ENCODE assay signal across 8 cellular contexts in the genomic region with DNA sequence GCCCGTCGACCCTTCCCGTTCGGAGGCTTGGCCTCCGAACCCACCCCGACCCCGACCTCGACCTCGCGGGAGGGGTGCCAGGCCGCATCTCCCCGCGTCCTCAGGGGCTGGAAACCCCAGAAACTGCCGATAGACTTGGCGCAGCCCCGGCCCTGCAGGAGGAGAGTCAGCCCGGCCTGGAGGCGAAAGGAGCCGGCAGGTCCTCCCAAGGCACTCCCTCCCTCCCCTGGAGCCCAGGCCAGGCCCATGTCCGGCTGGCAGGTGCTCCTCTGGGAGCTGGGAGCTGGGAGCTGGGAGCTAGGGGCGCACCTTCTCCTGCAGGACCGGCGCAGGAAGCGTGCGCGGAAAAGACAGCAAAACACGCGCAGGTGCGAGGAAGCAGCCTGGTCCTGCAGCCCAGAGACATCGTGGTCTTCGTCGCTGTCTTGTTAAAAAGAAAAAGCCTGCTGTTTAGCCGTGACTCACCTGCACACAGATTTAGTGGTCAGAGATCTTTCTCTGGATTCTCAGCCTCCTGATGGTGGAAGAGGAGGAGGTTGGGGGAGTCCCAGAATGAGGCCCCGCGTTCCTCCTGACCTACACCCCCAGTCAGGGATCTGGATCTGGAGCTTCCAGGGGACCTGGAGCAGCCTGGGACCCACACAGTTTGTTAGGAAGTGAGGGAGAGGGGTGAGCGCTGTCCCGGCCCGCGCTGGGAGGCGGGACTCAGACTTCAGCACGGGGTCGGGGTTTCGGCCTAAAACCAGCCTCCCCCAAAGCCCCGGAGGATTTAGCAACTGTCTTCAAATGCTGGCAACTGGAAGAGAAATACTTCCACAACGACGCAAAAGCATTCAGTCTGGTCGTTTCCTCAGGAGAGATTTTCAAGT. TPM values are rescaled to one million over a fixed set of nuclear protein-coding genes. Genes with fewer than 3 reads are reported as not detected.
A peak's percentile ranks its signal among the peaks of the same experiment; 100 is the strongest.
DNase-seq lines count a peak whose midpoint lies in the region; ATAC-seq and TF ChIP-seq lines count a peak whose summit lies in the region.

No MANE protein-coding gene starts in this region.

- H4K20me1 ChIP-seq in Loucy (ENCODE audit: insufficient read depth, low read length, poor library complexity, severe bottlenecking), result no peaks in the 10 kb centered on the region

- H2AFZ ChIP-seq in Loucy (ENCODE audit: low read length), result peak overlapping the region; percentile 11; the same call in 1 of the 2 replicates

- H3K27ac ChIP-seq in lung (ENCODE audit: low read depth in 1 of 2, low read length in 1 of 2), result peak overlapping the region; percentile 87 to 97
- peak overlapping the region; percentile 85 for H3K27ac ChIP-seq in urinary bladder (ENCODE audit: low read depth)

- H3K9me2 ChIP-seq in Loucy (replicated peaks; ENCODE audit: low read depth, low read length), result no peaks in the 10 kb centered on the region

- H3K4me1 ChIP-seq in Loucy (ENCODE audit: insufficient read depth, low read length, poor library complexity, severe bottlenecking) (peaks cover 79% of the 10 kb centered on the region), lung (ENCODE audit: control insufficient read depth in 2 of 2, insufficient read depth in 2 of 2, low read length in 2 of 2) (peaks cover 2 to 17% of the 10 kb centered on the region in 2 donors), urinary bladder (ENCODE audit: insufficient read depth) (peaks cover 2% of the 10 kb centered on the region)

- TF ChIP-seq CTCF in Loucy (conservative IDR thresholded peaks at IDR 0.05; ENCODE audit: low read length) (no peak), lung (IDR thresholded peaks at IDR 0.05; ENCODE audit: control extremely low read depth, extremely low read depth) (no peak)

- no peaks in the 10 kb centered on the region for H3K9me3 Mint-ChIP-seq in central memory CD8-positive, alpha-beta T cell

- H3K36me3 Mint-ChIP-seq in central memory CD8-positive, alpha-beta T cell (ENCODE audit: insufficient read depth), result peaks cover 28% of the 10 kb centered on the region

- H3K27ac Mint-ChIP-seq in central memory CD8-positive, alpha-beta T cell (ENCODE audit: low read depth), result peak overlapping the region; percentile 65

- H3K27me3 Mint-ChIP-seq in central memory CD8-positive, alpha-beta T cell, result no peaks in the 10 kb centered on the region

- H3K4me1 Mint-ChIP-seq in central memory CD8-positive, alpha-beta T cell, result peaks cover 65% of the 10 kb centered on the region

- ATAC-seq in central memory CD8-positive, alpha-beta T cell (replicated peaks; ENCODE audit: extremely low read depth, poor library complexity, severe bottlenecking), result no peak
- peak; percentile 42 for ATAC-seq in lung (ENCODE audit: insufficient read depth, low FRiP score)
- no peak for ATAC-seq in HG03159 (IDR thresholded peaks at IDR 0.05; ENCODE audit: unreplicated experiment)
- no peak for ATAC-seq in GM18861 (IDR thresholded peaks at IDR 0.05; ENCODE audit: unreplicated experiment)

- H3K4me3 Mint-ChIP-seq in central memory CD8-positive, alpha-beta T cell, result peak overlapping the region; percentile 64

- DNase-seq in DMS53 treated with DMSO at 0.1 percent for 48 hours (lab: John Stamatoyannopoulos, UW; ENCODE audit: unreplicated experiment) (peak; percentile 64), lung (ENCODE audit: low spot score) (peak; percentile 49)
- DNase-seq in central memory CD8-positive, alpha-beta T cell (ENCODE audit: low spot score in 2 of 2), result peak in 1 of 2 donors; percentile 9
- no peak for DNase-seq in stimulated activated CD4-positive, alpha-beta T cell treated with anti-CD3 and anti-CD28 coated beads, Interleukin-4, amount 100 ng/mL, for 24 hours

- H3F3A ChIP-seq in Loucy (ENCODE audit: low read depth), result no peaks in the 10 kb centered on the region

- H3K79me2 ChIP-seq in Loucy (ENCODE audit: insufficient read depth, low read length), result peaks cover 24% of the 10 kb centered on the region; the same call in 1 of the 2 replicates

- WGBS in lung, 2 donors, result 28 to 29% methylated on average over 46 to 47 of the region's 47 CpGs
- 27% methylated on average over 47 of the region's 47 CpGs for WGBS in urinary bladder

- H3K4me2 ChIP-seq in Loucy (ENCODE audit: low read depth, low read length, poor library complexity, severe bottlenecking), result peak overlapping the region; percentile 46

- H3K27me3 ChIP-seq in Loucy (ENCODE audit: insufficient read depth, low read length, poor library complexity, severe bottlenecking) (no peaks in the 10 kb centered on the region), lung (ENCODE audit: control insufficient read depth, insufficient read depth) (no peaks in the 10 kb centered on the region)

- H3K9ac ChIP-seq in Loucy (ENCODE audit: low read depth, low read length, poor library complexity, severe bottlenecking), result peak overlapping the region; percentile 72

- H3K9me3 ChIP-seq in Loucy (ENCODE audit: insufficient read depth, low read depth, low read length), result no peaks in the 10 kb centered on the region
- no peaks in the 10 kb centered on the region for H3K9me3 ChIP-seq in lung (ENCODE audit: control insufficient read depth in 2 of 2, insufficient read depth in 1 of 2, low read length in 1 of 2)

- H3K36me3 ChIP-seq in Loucy (ENCODE audit: insufficient read depth, low read length), result no peaks in the 10 kb centered on the region
- no peaks in the 10 kb centered on the region for H3K36me3 ChIP-seq in lung (ENCODE audit: control insufficient read depth in 2 of 2, insufficient read depth in 2 of 2, low read length in 2 of 2)
- no peaks in the 10 kb centered on the region for H3K36me3 ChIP-seq in urinary bladder (ENCODE audit: insufficient read depth)

- H3K4me3 ChIP-seq in Loucy (ENCODE audit: low read length, poor library complexity, severe bottlenecking) (peak overlapping the region; percentile 3), lung (peak overlapping the region; percentile 55), urinary bladder (ENCODE audit: low read depth, low read length) (peak overlapping the region; percentile 72)

RNA-seq across cellular contexts. Expression of gene MBP, which starts 0.7 kb away (rescaled TPM):
- total RNA-seq in lung, result 10 to 100 TPM; 39.4 to 64.1 TPM
- 10 to 100 TPM; 15.6 to 22.4 TPM for polyA plus RNA-seq in lung
- 24.4 TPM for total RNA-seq in urinary bladder
- 9.6 TPM for polyA plus RNA-seq in urinary bladder

Comparison
In these comparisons a context has a peak if more than half of its experiments do, and no peak if none do; other contexts are left out.
1. H3K4me3 ChIP-seq: peak in every context shown above with its lines; median percentile 72 in urinary bladder; 55 in lung; 3 in Loucy.